In genomic region chrX:70422886-70423336, GRCh38 we compare ENCODE assay signal across 2 cellular contexts.
TF ChIP-seq lines count a peak whose summit lies in the region.

Gene GDPD2, plus strand, starts transcription at chrX:70423314. Its CDS starts 1,671 bp downstream, at chrX:70424985.

TF ChIP-seq in HCT116, 20 proteins besides CTCF, POLR2A, EP300 and RAD21 (continued from another document):
- TF ChIP-seq ELF1 (IDR thresholded peaks at IDR 0.05; ENCODE audit: borderline replicate concordance, low read depth) (no peak), EZH2 (IDR thresholded peaks at IDR 0.05) (no peak), JUND (IDR thresholded peaks at IDR 0.05) (no peak)
- TF ChIP-seq, protein P1, sequence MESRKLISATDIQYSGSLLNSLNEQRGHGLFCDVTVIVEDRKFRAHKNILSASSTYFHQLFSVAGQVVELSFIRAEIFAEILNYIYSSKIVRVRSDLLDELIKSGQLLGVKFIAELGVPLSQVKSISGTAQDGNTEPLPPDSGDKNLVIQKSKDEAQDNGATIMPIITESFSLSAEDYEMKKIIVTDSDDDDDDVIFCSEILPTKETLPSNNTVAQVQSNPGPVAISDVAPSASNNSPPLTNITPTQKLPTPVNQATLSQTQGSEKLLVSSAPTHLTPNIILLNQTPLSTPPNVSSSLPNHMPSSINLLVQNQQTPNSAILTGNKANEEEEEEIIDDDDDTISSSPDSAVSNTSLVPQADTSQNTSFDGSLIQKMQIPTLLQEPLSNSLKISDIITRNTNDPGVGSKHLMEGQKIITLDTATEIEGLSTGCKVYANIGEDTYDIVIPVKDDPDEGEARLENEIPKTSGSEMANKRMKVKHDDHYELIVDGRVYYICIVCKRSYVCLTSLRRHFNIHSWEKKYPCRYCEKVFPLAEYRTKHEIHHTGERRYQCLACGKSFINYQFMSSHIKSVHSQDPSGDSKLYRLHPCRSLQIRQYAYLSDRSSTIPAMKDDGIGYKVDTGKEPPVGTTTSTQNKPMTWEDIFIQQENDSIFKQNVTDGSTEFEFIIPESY (IDR thresholded peaks at IDR 0.05; ENCODE audit: extremely low read depth, insufficient replicate concordance, low read length): no peak

TF ChIP-seq in endothelial cell of umbilical vein, 7 proteins besides CTCF, POLR2A, EP300 and RAD21 (continued from another document):
- TF ChIP-seq MAX (IDR thresholded peaks at IDR 0.05; ENCODE audit: insufficient read depth, insufficient read length) (no peak), MYC (IDR thresholded peaks at IDR 0.05; ENCODE audit: low read depth, low read length) (no peak)
TF ChIP-seq in endothelial cell of umbilical vein: peak in this region for 0.
